27 cellular contexts compared by ENCODE assay signal in genomic region chr6:121389419-121389818, GRCh38. TPM values are rescaled to one million over a fixed set of nuclear protein-coding genes. Genes with fewer than 3 reads are reported as not detected.
"Had no signal": no experiment of that assay in that cellular context is flagged by ENCODE, and none has a peak within 500 bp of the region (broad histone marks: within the 10 kb centered on the region; RNA-seq: fewer than 3 reads in every experiment).

No MANE protein-coding gene starts in this region.

- H3K9me3 Mint-ChIP-seq: naive thymus-derived CD4-positive, alpha-beta T cell; natural killer cell; nephron; neural progenitor cell; stimulated activated memory B cell treated with anti-CD40 and anti-IgM and Interleukin-4, amounts not matched to agents 10 μg/mL and 1 μg/mL and 100 μg/mL, for 72 hours; stimulated activated naive CD8-positive, alpha-beta T cell treated with anti-CD3 and anti-CD28 coated beads, Interleukin-15, Interleukin-2, amounts not matched to agents 100 ng/mL and 50 ng/mL, for 24 hours; type B pancreatic cell had no signal

- H3K9ac ChIP-seq: neural progenitor cell had no signal

- H3K4me3 Mint-ChIP-seq: naive thymus-derived CD4-positive, alpha-beta T cell; natural killer cell; nephron; neural progenitor cell; stimulated activated memory B cell treated with anti-CD40 and anti-IgM and Interleukin-4, amounts not matched to agents 10 μg/mL and 1 μg/mL and 100 μg/mL, for 72 hours; stimulated activated naive CD8-positive, alpha-beta T cell treated with anti-CD3 and anti-CD28 coated beads, Interleukin-15, Interleukin-2, amounts not matched to agents 100 ng/mL and 50 ng/mL, for 24 hours; type B pancreatic cell had no signal

- H3K27me3 ChIP-seq: neural progenitor cell, neutrophil, pancreas, right atrium auricular region, sigmoid colon, stomach, suprapubic skin, testis, tibial artery, transverse colon, upper lobe of right lung, uterus had no signal

- H3K36me3 ChIP-seq: neural progenitor cell, neutrophil, pancreas, prostate gland, right atrium auricular region, sigmoid colon, stomach, suprapubic skin, tibial artery, transverse colon, upper lobe of right lung, uterus had no signal

- H3K27ac Mint-ChIP-seq: naive thymus-derived CD4-positive, alpha-beta T cell; natural killer cell; nephron; stimulated activated memory B cell treated with anti-CD40 and anti-IgM and Interleukin-4, amounts not matched to agents 10 μg/mL and 1 μg/mL and 100 μg/mL, for 72 hours; stimulated activated naive CD8-positive, alpha-beta T cell treated with anti-CD3 and anti-CD28 coated beads, Interleukin-15, Interleukin-2, amounts not matched to agents 100 ng/mL and 50 ng/mL, for 24 hours; type B pancreatic cell had no signal

- H3K27me3 Mint-ChIP-seq: type B pancreatic cell had no signal

- ATAC-seq: naive thymus-derived CD4-positive, alpha-beta T cell; natural killer cell; pancreas; stimulated activated memory B cell treated with anti-CD40 and anti-IgM and Interleukin-4, amounts not matched to agents 10 μg/mL and 1 μg/mL and 100 μg/mL, for 72 hours had no signal

- H3K4me1 Mint-ChIP-seq: natural killer cell; neural progenitor cell; stimulated activated memory B cell treated with anti-CD40 and anti-IgM and Interleukin-4, amounts not matched to agents 10 μg/mL and 1 μg/mL and 100 μg/mL, for 72 hours had no signal

- H3K27ac ChIP-seq: neural progenitor cell, neutrophil, pancreas, prostate gland, right atrium auricular region, sigmoid colon, stomach, suprapubic skin, testis, tibial artery, transverse colon, upper lobe of right lung, uterus had no signal

- H3K9me3 ChIP-seq: neutrophil, pancreas, prostate gland, right atrium auricular region, sigmoid colon, stomach, suprapubic skin, testis, tibial artery, transverse colon, upper lobe of right lung, uterus had no signal

- H3K4me3 ChIP-seq: neural progenitor cell, pancreas, prostate gland, right atrium auricular region, sigmoid colon, stomach, suprapubic skin, testis, tibial artery, transverse colon, upper lobe of right lung, uterus had no signal

- H3K4me2 ChIP-seq: neural progenitor cell had no signal

- H2AFZ ChIP-seq: neural progenitor cell had no signal

- H3K4me1 ChIP-seq: neural progenitor cell, pancreas, prostate gland, right atrium auricular region, sigmoid colon, stomach, suprapubic skin, testis, tibial artery, transverse colon, upper lobe of right lung, uterus had no signal

- DNase-seq: naive thymus-derived CD4-positive, alpha-beta T cell; natural killer cell; nucleus accumbens; pancreas; retina; sigmoid colon; small intestine; stimulated activated CD4-positive, alpha-beta T cell treated with anti-CD3 and anti-CD28 coated beads, Interleukin-15, amount 100 ng/mL, for 24 hours; stimulated activated CD4-positive, alpha-beta T cell treated with anti-CD3 and anti-CD28 coated beads, Interleukin-2, amount 100 ng/mL, for 24 hours; stimulated activated CD4-positive, alpha-beta T cell treated with anti-CD3 and anti-CD28 coated beads, Interleukin-2, amount 100 ng/mL, for 48 hours; stimulated activated CD4-positive, alpha-beta T cell treated with anti-CD3 and anti-CD28 coated beads, Interleukin-4, amount 100 ng/mL, for 24 hours; stimulated activated naive CD4-positive, alpha-beta T cell treated with Interleukin-2 at 50 U/mL for 16 hours; stomach; testis; tibial artery; transverse colon; upper lobe of right lung; uterus had no signal

- H3K36me3 Mint-ChIP-seq: natural killer cell; neural progenitor cell; stimulated activated memory B cell treated with anti-CD40 and anti-IgM and Interleukin-4, amounts not matched to agents 10 μg/mL and 1 μg/mL and 100 μg/mL, for 72 hours; type B pancreatic cell had no signal

RNA-seq across cellular contexts. Expression of gene GJA1, which starts 46.0 kb away (rescaled TPM):
- total RNA-seq: naive thymus-derived CD4-positive, alpha-beta T cell; natural killer cell had no signal
